In the genomic region with DNA sequence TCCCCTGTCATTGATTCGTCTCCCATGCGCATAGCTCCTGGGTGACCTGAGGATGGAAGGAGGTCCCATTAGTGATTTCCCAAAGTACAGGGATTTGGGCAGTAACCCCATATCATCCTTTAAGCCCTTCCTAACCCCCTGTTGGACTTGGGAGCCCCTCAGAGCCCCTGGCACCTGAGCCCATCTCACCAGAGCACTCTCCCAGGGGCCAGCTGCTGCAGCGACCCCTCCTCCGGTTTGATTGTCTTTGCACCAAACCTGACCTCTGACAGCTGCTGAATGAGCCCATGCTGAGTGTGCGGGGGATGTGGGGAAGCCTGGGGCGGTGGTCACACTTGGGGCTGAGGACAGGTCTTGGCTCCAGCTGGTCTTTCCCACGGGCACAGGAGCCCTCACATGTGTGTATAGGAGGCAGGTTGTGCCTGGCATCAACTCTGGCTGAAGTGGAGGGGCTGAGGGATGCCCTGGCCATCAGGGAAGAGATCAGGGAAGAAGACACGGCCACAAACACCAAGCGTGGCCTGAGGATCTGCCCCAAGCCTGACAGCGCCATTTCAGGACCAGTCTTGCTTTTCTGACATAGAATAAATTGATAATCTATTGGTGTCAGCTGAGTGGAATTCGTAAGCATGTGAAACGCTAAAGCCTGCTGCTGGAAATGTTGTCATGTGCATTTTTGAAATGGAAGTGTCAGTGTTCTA, we compare ENCODE assay signal across 23 cellular contexts.
"Had no signal": no experiment of that assay in that cellular context is flagged by ENCODE, and none has a peak within 500 bp of the region (broad histone marks: within the 10 kb centered on the region; RNA-seq: fewer than 3 reads in every experiment).

No MANE protein-coding gene starts in this region.

- H3K4me3 Mint-ChIP-seq: activated T-helper 17 cell treated with anti-CD3 and anti-CD28 coated beads, Interleukin-2, amount 50 U/mL, for 72 hours; central memory CD8-positive, alpha-beta T cell; nephron; stimulated activated effector memory CD8-positive, alpha-beta T cell treated with anti-CD3 and anti-CD28 coated beads, Interleukin-12 subunit alpha, Interleukin-12 subunit beta, amount 100 ng/mL, for 72 hours; T-helper 2 cell treated with Interferon-gamma antibody and Interleukin-4, amounts not matched to agents 5 μg/mL and 100 μg/mL, for 36 hours had no signal

- H3K36me3 ChIP-seq: brain microvascular endothelial cell, prostate gland, right lobe of liver, thoracic aorta had no signal

- H3K9me3 Mint-ChIP-seq: activated T-helper 17 cell treated with anti-CD3 and anti-CD28 coated beads, Interleukin-2, amount 50 U/mL, for 72 hours; central memory CD8-positive, alpha-beta T cell; stimulated activated effector memory CD8-positive, alpha-beta T cell treated with anti-CD3 and anti-CD28 coated beads, Interleukin-12 subunit alpha, Interleukin-12 subunit beta, amount 100 ng/mL, for 72 hours; T-helper 2 cell treated with Interferon-gamma antibody and Interleukin-4, amounts not matched to agents 5 μg/mL and 100 μg/mL, for 36 hours had no signal

- H3K9ac ChIP-seq: SK-N-SH had no signal

- ATAC-seq: activated T-helper 17 cell treated with anti-CD3 and anti-CD28 coated beads, Interleukin-2, amount 50 U/mL, for 72 hours; right lobe of liver; stimulated activated effector memory CD8-positive, alpha-beta T cell treated with anti-CD3 and anti-CD28 coated beads, Interleukin-12 subunit alpha, Interleukin-12 subunit beta, amount 100 ng/mL, for 72 hours had no signal

- H3K9me3 ChIP-seq: prostate gland, right lobe of liver, SK-N-SH, thoracic aorta had no signal

- H3K4me2 ChIP-seq: SK-N-SH had no signal

- H3K27ac Mint-ChIP-seq: activated T-helper 17 cell treated with anti-CD3 and anti-CD28 coated beads, Interleukin-2, amount 50 U/mL, for 72 hours; nephron; stimulated activated effector memory CD8-positive, alpha-beta T cell treated with anti-CD3 and anti-CD28 coated beads, Interleukin-12 subunit alpha, Interleukin-12 subunit beta, amount 100 ng/mL, for 72 hours; T-helper 2 cell treated with Interferon-gamma antibody and Interleukin-4, amounts not matched to agents 5 μg/mL and 100 μg/mL, for 36 hours had no signal

- DNase-seq: activated CD4-positive, alpha-beta T cell treated with anti-CD3 and anti-CD28 coated beads, Interleukin-2, amount 50 U/mL, for 4 hours; activated naive CD4-positive, alpha-beta T cell; anterior cingulate cortex; brain microvascular endothelial cell; effector CD8-positive, alpha-beta T cell; foreskin fibroblast; hippocampal formation; midbrain; occipital lobe; right lobe of liver; SK-N-SH; small intestine; stimulated activated CD4-positive, alpha-beta T cell treated with anti-CD3 and anti-CD28 coated beads, Interleukin-15, amount 100 ng/mL, for 24 hours; stimulated activated CD4-positive, alpha-beta T cell treated with anti-CD3 and anti-CD28 coated beads, Interleukin-2, amount 100 ng/mL, for 48 hours had no signal

- H3K4me3 ChIP-seq: prostate gland, right lobe of liver, thoracic aorta had no signal

- H3K4me1 Mint-ChIP-seq: activated T-helper 17 cell treated with anti-CD3 and anti-CD28 coated beads, Interleukin-2, amount 50 U/mL, for 72 hours; central memory CD8-positive, alpha-beta T cell had no signal

- H3K27ac ChIP-seq: brain microvascular endothelial cell, prostate gland, right lobe of liver, thoracic aorta had no signal

- FAIRE-seq: islet of Langerhans, small intestine, TTC549 had no signal

- H3K27me3 ChIP-seq: brain microvascular endothelial cell, right lobe of liver had no signal

- H3K4me1 ChIP-seq: prostate gland, right lobe of liver had no signal

- H3K9me2 ChIP-seq: SK-N-SH had no signal
